ENCODE assay signal across 28 cellular contexts in the genomic region with DNA sequence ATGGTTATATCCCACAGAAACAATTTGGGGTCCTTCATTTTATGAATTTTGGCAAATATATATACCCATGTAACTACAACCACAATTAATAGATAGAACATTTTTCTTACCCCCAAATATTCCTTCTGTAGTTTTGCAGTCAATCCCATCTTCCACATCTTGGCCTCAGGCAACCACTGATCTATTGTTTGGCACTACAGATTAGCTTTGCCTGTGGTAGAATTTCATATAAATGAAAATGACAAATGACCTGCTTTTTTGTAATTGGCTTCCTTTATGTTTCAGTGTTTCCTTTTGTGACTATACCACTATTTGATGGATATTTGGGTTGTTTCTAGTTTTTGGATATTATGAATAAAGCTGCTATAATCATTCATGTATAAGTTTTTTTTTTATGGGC.
"Had no signal": no experiment of that assay in that cellular context is flagged by ENCODE, and none has a peak within 500 bp of the region (broad histone marks: within the 10 kb centered on the region; RNA-seq: fewer than 3 reads in every experiment).

No MANE protein-coding gene starts in this region.

- H3K9me3 Mint-ChIP-seq: natural killer cell; nephron; neural progenitor cell; stimulated activated effector memory CD8-positive, alpha-beta T cell treated with anti-CD3 and anti-CD28 coated beads, Interleukin-12 subunit alpha, Interleukin-12 subunit beta, amount 100 ng/mL, for 72 hours; stimulated activated naive CD8-positive, alpha-beta T cell treated with anti-CD3 and anti-CD28 coated beads, Interleukin-15, Interleukin-2, amounts not matched to agents 100 ng/mL and 50 ng/mL, for 24 hours had no signal

- H3K9me3 ChIP-seq: ovary, psoas muscle, right lobe of liver, sigmoid colon, stomach, thoracic aorta, thyroid gland, tibial nerve, upper lobe of left lung, uterus had no signal

- H3K36me3 Mint-ChIP-seq: natural killer cell; stimulated activated effector memory CD8-positive, alpha-beta T cell treated with anti-CD3 and anti-CD28 coated beads, Interleukin-12 subunit alpha, Interleukin-12 subunit beta, amount 100 ng/mL, for 72 hours had no signal

- H3K4me3 Mint-ChIP-seq: natural killer cell; nephron; neural progenitor cell; stimulated activated effector memory CD8-positive, alpha-beta T cell treated with anti-CD3 and anti-CD28 coated beads, Interleukin-12 subunit alpha, Interleukin-12 subunit beta, amount 100 ng/mL, for 72 hours; stimulated activated naive B cell treated with anti-CD40 and anti-IgM and Interleukin-4, amounts not matched to agents 10 μg/mL and 1 μg/mL and 100 μg/mL, for 72 hours; stimulated activated naive CD8-positive, alpha-beta T cell treated with anti-CD3 and anti-CD28 coated beads, Interleukin-15, Interleukin-2, amounts not matched to agents 100 ng/mL and 50 ng/mL, for 24 hours had no signal

- ATAC-seq: natural killer cell; psoas muscle; right cardiac atrium; right lobe of liver; stimulated activated effector memory CD8-positive, alpha-beta T cell treated with anti-CD3 and anti-CD28 coated beads, Interleukin-12 subunit alpha, Interleukin-12 subunit beta, amount 100 ng/mL, for 72 hours; stimulated activated naive B cell treated with anti-CD40 and anti-IgM and Interleukin-4, amounts not matched to agents 10 μg/mL and 1 μg/mL and 100 μg/mL, for 72 hours had no signal

- H3K4me1 ChIP-seq: neural progenitor cell, parathyroid adenoma, uterus had no signal

- H3K36me3 ChIP-seq: neural progenitor cell, ovary, right lobe of liver, sigmoid colon, stomach, thoracic aorta, thyroid gland, tibial nerve, upper lobe of left lung, uterus had no signal

- FAIRE-seq: small intestine had no signal

- H3K4me1 Mint-ChIP-seq: stimulated activated effector memory CD8-positive, alpha-beta T cell treated with anti-CD3 and anti-CD28 coated beads, Interleukin-12 subunit alpha, Interleukin-12 subunit beta, amount 100 ng/mL, for 72 hours had no signal

- H3K27me3 Mint-ChIP-seq: progenitor cell of endocrine pancreas; stimulated activated naive B cell treated with anti-CD40 and anti-IgM and Interleukin-4, amounts not matched to agents 10 μg/mL and 1 μg/mL and 100 μg/mL, for 72 hours; stimulated activated naive CD8-positive, alpha-beta T cell treated with anti-CD3 and anti-CD28 coated beads, Interleukin-15, Interleukin-2, amounts not matched to agents 100 ng/mL and 50 ng/mL, for 24 hours had no signal

- DNase-seq: natural killer cell; occipital lobe; ovary; posterior cingulate gyrus; psoas muscle; right cardiac atrium; right lobe of liver; sigmoid colon; small intestine; stimulated activated CD4-positive, alpha-beta T cell treated with anti-CD3 and anti-CD28 coated beads, Interleukin-15, amount 100 ng/mL, for 24 hours; stimulated activated CD4-positive, alpha-beta T cell treated with anti-CD3 and anti-CD28 coated beads, Interleukin-2, amount 100 ng/mL, for 24 hours; stimulated activated CD4-positive, alpha-beta T cell treated with anti-CD3 and anti-CD28 coated beads, Interleukin-2, amount 100 ng/mL, for 48 hours; stimulated activated CD4-positive, alpha-beta T cell treated with anti-CD3 and anti-CD28 coated beads, Interleukin-4, amount 100 ng/mL, for 24 hours; stimulated activated naive B cell treated with anti-CD40 and anti-IgM and Interleukin-4, amounts not matched to agents 10 μg/mL and 1 μg/mL and 100 μg/mL, for 72 hours; stimulated activated naive CD4-positive, alpha-beta T cell treated with Interleukin-2 at 50 U/mL for 16 hours; stomach; thyroid gland; trophoblast cell; upper lobe of left lung; uterus had no signal

- H3K4me3 ChIP-seq: neural progenitor cell, ovary, psoas muscle, right lobe of liver, sigmoid colon, stomach, thoracic aorta, thyroid gland, tibial nerve, upper lobe of left lung, uterus had no signal

- H3K27ac Mint-ChIP-seq: natural killer cell; nephron; neural progenitor cell; progenitor cell of endocrine pancreas; stimulated activated effector memory CD8-positive, alpha-beta T cell treated with anti-CD3 and anti-CD28 coated beads, Interleukin-12 subunit alpha, Interleukin-12 subunit beta, amount 100 ng/mL, for 72 hours; stimulated activated naive B cell treated with anti-CD40 and anti-IgM and Interleukin-4, amounts not matched to agents 10 μg/mL and 1 μg/mL and 100 μg/mL, for 72 hours; stimulated activated naive CD8-positive, alpha-beta T cell treated with anti-CD3 and anti-CD28 coated beads, Interleukin-15, Interleukin-2, amounts not matched to agents 100 ng/mL and 50 ng/mL, for 24 hours had no signal

- H3K27me3 ChIP-seq: neural progenitor cell, ovary, right lobe of liver, sigmoid colon, stomach, thyroid gland, tibial nerve, upper lobe of left lung, uterus had no signal
